Comparison of ENCODE assay signal across 13 cellular contexts in genomic region chr7:55022618-55022985, GRCh38. TPM values are rescaled to one million over a fixed set of nuclear protein-coding genes. Genes with fewer than 3 reads are reported as not detected.
DNase-seq lines count a peak whose midpoint lies in the region; ATAC-seq and TF ChIP-seq lines count a peak whose summit lies in the region.
"Had no signal": no experiment of that assay in that cellular context is flagged by ENCODE, and none has a peak within 500 bp of the region (broad histone marks: within the 10 kb centered on the region; RNA-seq: fewer than 3 reads in every experiment).

No MANE protein-coding gene starts in this region.

- no peaks in the 10 kb centered on the region for H3K9me3 Mint-ChIP-seq in brain
- no peaks in the 10 kb centered on the region for H3K9me3 Mint-ChIP-seq in activated CD4-positive, alpha-beta T cell treated with anti-CD3 and anti-CD28 coated beads, Interleukin-2, amount 10 ng/mL, durations not matched to agents 7 days and 5 days
- H3K9me3 Mint-ChIP-seq: activated CD4-positive, alpha-beta T cell treated with anti-CD3 and anti-CD28 coated beads, Interleukin-2, amount 10 ng/mL, durations not matched to agents 24 days and 14 days had no signal

- H3K4me3 ChIP-seq in AG10803 (ENCODE audit: low read length), result peak overlapping the region; percentile 74
- H3K4me3 ChIP-seq in hepatocyte, result no peak overlapping the region
- H3K4me3 ChIP-seq in skeletal muscle satellite cell (ENCODE audit: low read length), result peak overlapping the region; percentile 90
- H3K4me3 ChIP-seq: pancreas, SJSA1 had no signal

- POLR2A ChIA-PET in activated CD4-positive, alpha-beta T cell treated with anti-CD3 and anti-CD28 coated beads, Interleukin-2, amount 10 ng/mL, durations not matched to agents 7 days and 5 days (lab: Charles Lee), result no interaction called here

- peaks cover 28% of the 10 kb centered on the region for H3K27me3 Mint-ChIP-seq in brain
- peaks cover 39% of the 10 kb centered on the region for H3K27me3 Mint-ChIP-seq in activated CD4-positive, alpha-beta T cell treated with anti-CD3 and anti-CD28 coated beads, Interleukin-2, amount 10 ng/mL, durations not matched to agents 7 days and 5 days

- CTCF ChIA-PET in activated CD4-positive, alpha-beta T cell treated with anti-CD3 and anti-CD28 coated beads, Interleukin-2, amount 10 ng/mL, durations not matched to agents 7 days and 5 days (lab: Charles Lee), result no interaction called here

- 93% methylated on average over 5 of the region's 5 CpGs for WGBS in hepatocyte (ENCODE audit: low lambda C conversion rate, missing lambda C conversion rate)

- H3K79me2 ChIP-seq in hepatocyte, result peaks cover 80% of the 10 kb centered on the region

- H4K20me1 ChIP-seq in hepatocyte (ENCODE audit: insufficient read depth, poor library complexity, severe bottlenecking), result peaks cover 5% of the 10 kb centered on the region

- H2AFZ ChIP-seq in hepatocyte, result no peak overlapping the region

- ATAC-seq in GM21619 (IDR thresholded peaks at IDR 0.05; ENCODE audit: unreplicated experiment) (no peak), GM18498 (IDR thresholded peaks at IDR 0.05; ENCODE audit: unreplicated experiment) (no peak)
- ATAC-seq: pancreas had no signal

- no peak for TF ChIP-seq CTCF in AG10803 (conservative IDR thresholded peaks at IDR 0.05; ENCODE audit: low read length)
- no peak for TF ChIP-seq CTCF in brain (conservative IDR thresholded peaks at IDR 0.05)
- TF ChIP-seq CTCF in hepatocyte (IDR thresholded peaks at IDR 0.05; ENCODE audit: poor library complexity), result no peak

- peak overlapping the region in 3 of 5 experiments; percentile 20 to 83 (median 74) for H3K4me3 Mint-ChIP-seq in brain
- no peak overlapping the region for H3K4me3 Mint-ChIP-seq in activated CD4-positive, alpha-beta T cell treated with anti-CD3 and anti-CD28 coated beads, Interleukin-2, amount 10 ng/mL, durations not matched to agents 7 days and 5 days
- H3K4me3 Mint-ChIP-seq: activated CD4-positive, alpha-beta T cell treated with anti-CD3 and anti-CD28 coated beads, Interleukin-2, amount 10 ng/mL, durations not matched to agents 24 days and 14 days had no signal

- H3K27ac ChIP-seq in hepatocyte, result peak overlapping the region; percentile 16
- H3K27ac ChIP-seq: pancreas, SJSA1 had no signal

- H3K27me3 ChIP-seq in hepatocyte (no peaks in the 10 kb centered on the region), skeletal muscle satellite cell (ENCODE audit: control insufficient read depth, insufficient read depth, low read length) (no peaks in the 10 kb centered on the region)
- H3K27me3 ChIP-seq: pancreas, SJSA1 had no signal

- H3K27ac Mint-ChIP-seq in brain, result peak overlapping the region in 2 of 5 experiments; percentile 4 to 32
- no peak overlapping the region for H3K27ac Mint-ChIP-seq in activated CD4-positive, alpha-beta T cell treated with anti-CD3 and anti-CD28 coated beads, Interleukin-2, amount 10 ng/mL, durations not matched to agents 7 days and 5 days
- H3K27ac Mint-ChIP-seq: activated CD4-positive, alpha-beta T cell treated with anti-CD3 and anti-CD28 coated beads, Interleukin-2, amount 10 ng/mL, durations not matched to agents 24 days and 14 days had no signal

- peak overlapping the region; percentile 96 for H3K9ac ChIP-seq in skeletal muscle satellite cell (ENCODE audit: low read depth, low read length)

- H3K9me3 ChIP-seq in hepatocyte (ENCODE audit: low read depth) (no peaks in the 10 kb centered on the region), skeletal muscle satellite cell (replicated peaks; ENCODE audit: low read length) (no peaks in the 10 kb centered on the region)
- H3K9me3 ChIP-seq: pancreas, SJSA1 had no signal

- H3K4me1 Mint-ChIP-seq in brain, result peaks cover 60% of the 10 kb centered on the region
- H3K4me1 Mint-ChIP-seq in activated CD4-positive, alpha-beta T cell treated with anti-CD3 and anti-CD28 coated beads, Interleukin-2, amount 10 ng/mL, durations not matched to agents 7 days and 5 days, result no peaks in the 10 kb centered on the region
- H3K4me1 Mint-ChIP-seq: activated CD4-positive, alpha-beta T cell treated with anti-CD3 and anti-CD28 coated beads, Interleukin-2, amount 10 ng/mL, durations not matched to agents 24 days and 14 days had no signal

- H3K4me2 ChIP-seq in hepatocyte, result peak overlapping the region; percentile 93
- H3K4me2 ChIP-seq in skeletal muscle satellite cell (ENCODE audit: low read length), result peak overlapping the region; percentile 89

- H3K9me2 ChIP-seq in hepatocyte (replicated peaks; ENCODE audit: insufficient read depth), result no peaks in the 10 kb centered on the region

- H3K4me1 ChIP-seq in hepatocyte (ENCODE audit: insufficient read depth) (peaks cover 12% of the 10 kb centered on the region), skeletal muscle satellite cell (ENCODE audit: control insufficient read depth, insufficient read depth, low read length) (peaks cover 78% of the 10 kb centered on the region)

- H3K36me3 ChIP-seq in hepatocyte (replicated peaks; ENCODE audit: insufficient read depth, low read depth) (no peaks in the 10 kb centered on the region), skeletal muscle satellite cell (ENCODE audit: insufficient read depth, low read length) (peaks cover 17% of the 10 kb centered on the region)
- H3K36me3 ChIP-seq: pancreas had no signal

- DNase-seq in AG10803 (ENCODE audit: low read depth), result no peak
- no peak for DNase-seq in hepatocyte (ENCODE audit: low spot score)
- no peak for DNase-seq in activated CD4-positive, alpha-beta T cell treated with anti-CD3 and anti-CD28 coated beads, Interleukin-2, amount 10 ng/mL, durations not matched to agents 7 days and 5 days
- no peak for DNase-seq in NCI-H345 treated with DMSO at 0.1 percent for 48 hours (lab: John Stamatoyannopoulos, UW; ENCODE audit: unreplicated experiment)
- DNase-seq: activated CD4-positive, alpha-beta T cell treated with anti-CD3 and anti-CD28 coated beads, Interleukin-2, amount 10 ng/mL, durations not matched to agents 24 days and 14 days; Calu3; pancreas; stimulated activated CD4-positive, alpha-beta T cell treated with anti-CD3 and anti-CD28 coated beads, Interleukin-15, amount 100 ng/mL, for 24 hours had no signal

- no peaks in the 10 kb centered on the region for H3K36me3 Mint-ChIP-seq in brain
- no peaks in the 10 kb centered on the region for H3K36me3 Mint-ChIP-seq in activated CD4-positive, alpha-beta T cell treated with anti-CD3 and anti-CD28 coated beads, Interleukin-2, amount 10 ng/mL, durations not matched to agents 7 days and 5 days (ENCODE audit: low read depth)

RNA-seq across cellular contexts. Expression of gene EGFR, which starts 3.8 kb away (rescaled TPM):
- polyA plus RNA-seq in brain (ENCODE audit: insufficient read depth, low read depth, low replicate concordance), result 15.0 TPM
- 40.6 and 51.0 TPM in 2 replicates for total RNA-seq in hepatocyte
- polyA plus RNA-seq in hepatocyte, result 21.6 and 28.3 TPM in 2 replicates
- 89.1 and 114 TPM in 2 replicates for total RNA-seq in skeletal muscle satellite cell (2012; rRNA removed)
- total RNA-seq in activated CD4-positive, alpha-beta T cell treated with anti-CD3 and anti-CD28 coated beads, Interleukin-2, amount 10 ng/mL, durations not matched to agents 7 days and 5 days, result not detected
- total RNA-seq: activated CD4-positive, alpha-beta T cell treated with anti-CD3 and anti-CD28 coated beads, Interleukin-2, amount 10 ng/mL, durations not matched to agents 24 days and 14 days had no signal

Comparison
In these comparisons a context has a peak if more than half of its experiments do, and no peak if none do; other contexts are left out.
1. RNA of gene EGFR, which starts 3.8 kb away (total RNA-seq): 40.6 to 51.0 TPM in hepatocyte; not detected in activated CD4-positive, alpha-beta T cell treated with anti-CD3 and anti-CD28 coated beads, Interleukin-2, amount 10 ng/mL, durations not matched to agents 7 days and 5 days; every median in the first group is over 10 times any median in the second.